ENCODE assay signal across 2 cellular contexts in the genomic region with DNA sequence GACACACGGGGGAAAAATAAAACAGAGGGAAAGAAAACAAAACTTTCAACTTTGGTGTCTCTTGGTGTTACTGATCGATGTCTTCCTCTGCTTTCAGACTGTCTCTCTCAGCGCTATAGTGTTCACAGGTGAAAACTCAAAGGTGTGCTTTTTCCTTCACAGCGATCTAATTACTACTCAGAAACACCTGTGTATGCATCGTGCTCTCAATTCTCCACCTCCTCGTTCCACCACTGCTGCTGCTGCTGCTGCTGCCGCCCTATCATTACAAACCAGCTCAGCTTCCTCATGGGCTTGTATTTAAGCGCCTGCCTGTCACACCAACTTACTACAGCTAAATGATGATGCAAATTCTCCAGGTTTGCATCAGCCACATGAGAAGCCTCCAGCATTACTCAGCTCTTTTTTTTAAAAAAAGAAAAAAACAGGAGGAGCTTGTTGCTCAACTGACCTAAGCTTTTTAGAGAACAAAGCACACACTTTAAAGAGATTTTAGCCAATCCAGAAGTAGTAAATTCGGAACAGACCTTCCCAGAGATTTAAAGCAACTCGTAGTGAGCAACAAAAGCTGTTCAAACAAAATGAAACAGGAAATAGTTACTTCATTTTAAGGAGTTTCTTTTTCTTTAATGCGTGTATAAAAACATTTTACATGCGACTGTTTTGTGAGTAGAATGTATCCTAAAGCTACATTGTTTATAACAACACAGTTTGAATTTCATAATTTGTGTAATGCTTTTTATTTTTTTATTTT.
TF ChIP-seq lines count a peak whose summit lies in the region.

A gene (minus strand): TSS at position 274 of the 754 bp plus-strand sequence. CDS start 280 bp downstream, outside the sequence.

TF ChIP-seq in WTC11, 78 proteins besides CTCF, POLR2A, EP300 and RAD21 (continues in another document):
- TF ChIP-seq, protein P1, sequence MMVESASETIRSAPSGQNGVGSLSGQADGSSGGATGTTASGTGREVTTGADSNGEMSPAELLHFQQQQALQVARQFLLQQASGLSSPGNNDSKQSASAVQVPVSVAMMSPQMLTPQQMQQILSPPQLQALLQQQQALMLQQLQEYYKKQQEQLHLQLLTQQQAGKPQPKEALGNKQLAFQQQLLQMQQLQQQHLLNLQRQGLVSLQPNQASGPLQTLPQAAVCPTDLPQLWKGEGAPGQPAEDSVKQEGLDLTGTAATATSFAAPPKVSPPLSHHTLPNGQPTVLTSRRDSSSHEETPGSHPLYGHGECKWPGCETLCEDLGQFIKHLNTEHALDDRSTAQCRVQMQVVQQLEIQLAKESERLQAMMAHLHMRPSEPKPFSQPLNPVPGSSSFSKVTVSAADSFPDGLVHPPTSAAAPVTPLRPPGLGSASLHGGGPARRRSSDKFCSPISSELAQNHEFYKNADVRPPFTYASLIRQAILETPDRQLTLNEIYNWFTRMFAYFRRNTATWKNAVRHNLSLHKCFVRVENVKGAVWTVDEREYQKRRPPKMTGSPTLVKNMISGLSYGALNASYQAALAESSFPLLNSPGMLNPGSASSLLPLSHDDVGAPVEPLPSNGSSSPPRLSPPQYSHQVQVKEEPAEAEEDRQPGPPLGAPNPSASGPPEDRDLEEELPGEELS (CRISPR knock-in tag; IDR thresholded peaks at IDR 0.05), result no peak
- TF ChIP-seq NFATC4 (CRISPR knock-in tag; IDR thresholded peaks at IDR 0.05), result 0 out of 2 replicates have a peak, but pooled peaks have one; percentile 32
- TF ChIP-seq, protein P2, sequence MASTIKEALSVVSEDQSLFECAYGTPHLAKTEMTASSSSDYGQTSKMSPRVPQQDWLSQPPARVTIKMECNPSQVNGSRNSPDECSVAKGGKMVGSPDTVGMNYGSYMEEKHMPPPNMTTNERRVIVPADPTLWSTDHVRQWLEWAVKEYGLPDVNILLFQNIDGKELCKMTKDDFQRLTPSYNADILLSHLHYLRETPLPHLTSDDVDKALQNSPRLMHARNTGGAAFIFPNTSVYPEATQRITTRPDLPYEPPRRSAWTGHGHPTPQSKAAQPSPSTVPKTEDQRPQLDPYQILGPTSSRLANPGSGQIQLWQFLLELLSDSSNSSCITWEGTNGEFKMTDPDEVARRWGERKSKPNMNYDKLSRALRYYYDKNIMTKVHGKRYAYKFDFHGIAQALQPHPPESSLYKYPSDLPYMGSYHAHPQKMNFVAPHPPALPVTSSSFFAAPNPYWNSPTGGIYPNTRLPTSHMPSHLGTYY (CRISPR knock-in tag; IDR thresholded peaks at IDR 0.05), result peak; percentile 59; the same call in 1 of the 2 replicates
- TF ChIP-seq FOXK1 (CRISPR knock-in tag; IDR thresholded peaks at IDR 0.05), result peak; percentile 68
- TF ChIP-seq ZBTB21 (CRISPR knock-in tag; IDR thresholded peaks at IDR 0.05; ENCODE audit: borderline replicate concordance), result no peak
- TF ChIP-seq JUN (CRISPR knock-in tag; IDR thresholded peaks at IDR 0.05), result no peak
- TF ChIP-seq, protein P3, sequence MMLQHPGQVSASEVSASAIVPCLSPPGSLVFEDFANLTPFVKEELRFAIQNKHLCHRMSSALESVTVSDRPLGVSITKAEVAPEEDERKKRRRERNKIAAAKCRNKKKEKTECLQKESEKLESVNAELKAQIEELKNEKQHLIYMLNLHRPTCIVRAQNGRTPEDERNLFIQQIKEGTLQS (CRISPR knock-in tag; conservative IDR thresholded peaks at IDR 0.05), result 0 out of 2 replicates have a peak, but pooled peaks have one; percentile 35
- TF ChIP-seq, protein P4, sequence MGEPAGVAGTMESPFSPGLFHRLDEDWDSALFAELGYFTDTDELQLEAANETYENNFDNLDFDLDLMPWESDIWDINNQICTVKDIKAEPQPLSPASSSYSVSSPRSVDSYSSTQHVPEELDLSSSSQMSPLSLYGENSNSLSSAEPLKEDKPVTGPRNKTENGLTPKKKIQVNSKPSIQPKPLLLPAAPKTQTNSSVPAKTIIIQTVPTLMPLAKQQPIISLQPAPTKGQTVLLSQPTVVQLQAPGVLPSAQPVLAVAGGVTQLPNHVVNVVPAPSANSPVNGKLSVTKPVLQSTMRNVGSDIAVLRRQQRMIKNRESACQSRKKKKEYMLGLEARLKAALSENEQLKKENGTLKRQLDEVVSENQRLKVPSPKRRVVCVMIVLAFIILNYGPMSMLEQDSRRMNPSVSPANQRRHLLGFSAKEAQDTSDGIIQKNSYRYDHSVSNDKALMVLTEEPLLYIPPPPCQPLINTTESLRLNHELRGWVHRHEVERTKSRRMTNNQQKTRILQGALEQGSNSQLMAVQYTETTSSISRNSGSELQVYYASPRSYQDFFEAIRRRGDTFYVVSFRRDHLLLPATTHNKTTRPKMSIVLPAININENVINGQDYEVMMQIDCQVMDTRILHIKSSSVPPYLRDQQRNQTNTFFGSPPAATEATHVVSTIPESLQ (CRISPR knock-in tag; IDR thresholded peaks at IDR 0.05), result no peak
- TF ChIP-seq, protein P5, sequence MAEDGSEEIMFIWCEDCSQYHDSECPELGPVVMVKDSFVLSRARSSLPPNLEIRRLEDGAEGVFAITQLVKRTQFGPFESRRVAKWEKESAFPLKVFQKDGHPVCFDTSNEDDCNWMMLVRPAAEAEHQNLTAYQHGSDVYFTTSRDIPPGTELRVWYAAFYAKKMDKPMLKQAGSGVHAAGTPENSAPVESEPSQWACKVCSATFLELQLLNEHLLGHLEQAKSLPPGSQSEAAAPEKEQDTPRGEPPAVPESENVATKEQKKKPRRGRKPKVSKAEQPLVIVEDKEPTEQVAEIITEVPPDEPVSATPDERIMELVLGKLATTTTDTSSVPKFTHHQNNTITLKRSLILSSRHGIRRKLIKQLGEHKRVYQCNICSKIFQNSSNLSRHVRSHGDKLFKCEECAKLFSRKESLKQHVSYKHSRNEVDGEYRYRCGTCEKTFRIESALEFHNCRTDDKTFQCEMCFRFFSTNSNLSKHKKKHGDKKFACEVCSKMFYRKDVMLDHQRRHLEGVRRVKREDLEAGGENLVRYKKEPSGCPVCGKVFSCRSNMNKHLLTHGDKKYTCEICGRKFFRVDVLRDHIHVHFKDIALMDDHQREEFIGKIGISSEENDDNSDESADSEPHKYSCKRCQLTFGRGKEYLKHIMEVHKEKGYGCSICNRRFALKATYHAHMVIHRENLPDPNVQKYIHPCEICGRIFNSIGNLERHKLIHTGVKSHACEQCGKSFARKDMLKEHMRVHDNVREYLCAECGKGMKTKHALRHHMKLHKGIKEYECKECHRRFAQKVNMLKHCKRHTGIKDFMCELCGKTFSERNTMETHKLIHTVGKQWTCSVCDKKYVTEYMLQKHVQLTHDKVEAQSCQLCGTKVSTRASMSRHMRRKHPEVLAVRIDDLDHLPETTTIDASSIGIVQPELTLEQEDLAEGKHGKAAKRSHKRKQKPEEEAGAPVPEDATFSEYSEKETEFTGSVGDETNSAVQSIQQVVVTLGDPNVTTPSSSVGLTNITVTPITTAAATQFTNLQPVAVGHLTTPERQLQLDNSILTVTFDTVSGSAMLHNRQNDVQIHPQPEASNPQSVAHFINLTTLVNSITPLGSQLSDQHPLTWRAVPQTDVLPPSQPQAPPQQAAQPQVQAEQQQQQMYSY (CRISPR knock-in tag; IDR thresholded peaks at IDR 0.05), result no peak
- TF ChIP-seq ZNF121 (CRISPR knock-in tag; IDR thresholded peaks at IDR 0.05), result no peak

TF ChIP-seq in H1, 55 proteins besides CTCF, POLR2A, EP300 and RAD21 (continued from another document and continues in another):
- TF ChIP-seq, protein P6, sequence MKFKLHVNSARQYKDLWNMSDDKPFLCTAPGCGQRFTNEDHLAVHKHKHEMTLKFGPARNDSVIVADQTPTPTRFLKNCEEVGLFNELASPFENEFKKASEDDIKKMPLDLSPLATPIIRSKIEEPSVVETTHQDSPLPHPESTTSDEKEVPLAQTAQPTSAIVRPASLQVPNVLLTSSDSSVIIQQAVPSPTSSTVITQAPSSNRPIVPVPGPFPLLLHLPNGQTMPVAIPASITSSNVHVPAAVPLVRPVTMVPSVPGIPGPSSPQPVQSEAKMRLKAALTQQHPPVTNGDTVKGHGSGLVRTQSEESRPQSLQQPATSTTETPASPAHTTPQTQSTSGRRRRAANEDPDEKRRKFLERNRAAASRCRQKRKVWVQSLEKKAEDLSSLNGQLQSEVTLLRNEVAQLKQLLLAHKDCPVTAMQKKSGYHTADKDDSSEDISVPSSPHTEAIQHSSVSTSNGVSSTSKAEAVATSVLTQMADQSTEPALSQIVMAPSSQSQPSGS (IDR thresholded peaks at IDR 0.05; ENCODE audit: low read length), result peak; percentile 93
- TF ChIP-seq BACH1 (IDR thresholded peaks at IDR 0.05; ENCODE audit: low read length) (peak; percentile 100), GABPA (IDR thresholded peaks at IDR 0.05; ENCODE audit: borderline replicate concordance, insufficient read depth, low read length) (no peak), SP4 (IDR thresholded peaks at IDR 0.05; ENCODE audit: low read length) (no peak), CBX5 (IDR thresholded peaks at IDR 0.05; ENCODE audit: low read depth, low read length) (no peak), POLR2AphosphoS5 (IDR thresholded peaks at IDR 0.05; ENCODE audit: low read depth, low read length) (peak; percentile 93), TEAD4 (IDR thresholded peaks at IDR 0.05; ENCODE audit: low read depth, low read length) (0 out of 2 replicates have a peak, but pooled peaks have one; percentile 22), SP1 (IDR thresholded peaks at IDR 0.05; ENCODE audit: low read depth, low read length) (0 out of 2 replicates have a peak, but pooled peaks have one; percentile 18), CEBPB (IDR thresholded peaks at IDR 0.05; ENCODE audit: low read depth, low read length) (peak; percentile 100), SAP30 (IDR thresholded peaks at IDR 0.05; ENCODE audit: insufficient read depth, insufficient replicate concordance, low read length) (peak; percentile 51), FOSL1 (IDR thresholded peaks at IDR 0.05; ENCODE audit: insufficient read depth, low read depth, low read length) (no peak), GTF2F1 (IDR thresholded peaks at IDR 0.05; ENCODE audit: borderline replicate concordance, low read depth, low read length) (peak; percentile 79), SIN3A (conservative IDR thresholded peaks at IDR 0.05 in 1 of 2, IDR thresholded peaks at IDR 0.05 in 1 of 2; ENCODE audit: low read depth in 1 of 2, low read length in 2 of 2) (peak; percentile 95 to 96), HDAC2 (IDR thresholded peaks at IDR 0.05; ENCODE audit: borderline replicate concordance in 1 of 2, low read depth in 2 of 2, low read length in 2 of 2) (peak in 1 of 2 experiments; percentile 5; a peak in 1 of 4 replicates), TAF7 (optimal IDR thresholded peaks at IDR 0.05; ENCODE audit: borderline replicate concordance, low read depth, low read length) (peak; percentile 90), TAF1 (IDR thresholded peaks at IDR 0.05; ENCODE audit: low read depth, low read length) (peak; percentile 93), RBBP5 (IDR thresholded peaks at IDR 0.05; ENCODE audit: borderline replicate concordance, low read depth, low read length) (0 out of 2 replicates have a peak, but pooled peaks have one; percentile 7)
- TF ChIP-seq, protein P7, sequence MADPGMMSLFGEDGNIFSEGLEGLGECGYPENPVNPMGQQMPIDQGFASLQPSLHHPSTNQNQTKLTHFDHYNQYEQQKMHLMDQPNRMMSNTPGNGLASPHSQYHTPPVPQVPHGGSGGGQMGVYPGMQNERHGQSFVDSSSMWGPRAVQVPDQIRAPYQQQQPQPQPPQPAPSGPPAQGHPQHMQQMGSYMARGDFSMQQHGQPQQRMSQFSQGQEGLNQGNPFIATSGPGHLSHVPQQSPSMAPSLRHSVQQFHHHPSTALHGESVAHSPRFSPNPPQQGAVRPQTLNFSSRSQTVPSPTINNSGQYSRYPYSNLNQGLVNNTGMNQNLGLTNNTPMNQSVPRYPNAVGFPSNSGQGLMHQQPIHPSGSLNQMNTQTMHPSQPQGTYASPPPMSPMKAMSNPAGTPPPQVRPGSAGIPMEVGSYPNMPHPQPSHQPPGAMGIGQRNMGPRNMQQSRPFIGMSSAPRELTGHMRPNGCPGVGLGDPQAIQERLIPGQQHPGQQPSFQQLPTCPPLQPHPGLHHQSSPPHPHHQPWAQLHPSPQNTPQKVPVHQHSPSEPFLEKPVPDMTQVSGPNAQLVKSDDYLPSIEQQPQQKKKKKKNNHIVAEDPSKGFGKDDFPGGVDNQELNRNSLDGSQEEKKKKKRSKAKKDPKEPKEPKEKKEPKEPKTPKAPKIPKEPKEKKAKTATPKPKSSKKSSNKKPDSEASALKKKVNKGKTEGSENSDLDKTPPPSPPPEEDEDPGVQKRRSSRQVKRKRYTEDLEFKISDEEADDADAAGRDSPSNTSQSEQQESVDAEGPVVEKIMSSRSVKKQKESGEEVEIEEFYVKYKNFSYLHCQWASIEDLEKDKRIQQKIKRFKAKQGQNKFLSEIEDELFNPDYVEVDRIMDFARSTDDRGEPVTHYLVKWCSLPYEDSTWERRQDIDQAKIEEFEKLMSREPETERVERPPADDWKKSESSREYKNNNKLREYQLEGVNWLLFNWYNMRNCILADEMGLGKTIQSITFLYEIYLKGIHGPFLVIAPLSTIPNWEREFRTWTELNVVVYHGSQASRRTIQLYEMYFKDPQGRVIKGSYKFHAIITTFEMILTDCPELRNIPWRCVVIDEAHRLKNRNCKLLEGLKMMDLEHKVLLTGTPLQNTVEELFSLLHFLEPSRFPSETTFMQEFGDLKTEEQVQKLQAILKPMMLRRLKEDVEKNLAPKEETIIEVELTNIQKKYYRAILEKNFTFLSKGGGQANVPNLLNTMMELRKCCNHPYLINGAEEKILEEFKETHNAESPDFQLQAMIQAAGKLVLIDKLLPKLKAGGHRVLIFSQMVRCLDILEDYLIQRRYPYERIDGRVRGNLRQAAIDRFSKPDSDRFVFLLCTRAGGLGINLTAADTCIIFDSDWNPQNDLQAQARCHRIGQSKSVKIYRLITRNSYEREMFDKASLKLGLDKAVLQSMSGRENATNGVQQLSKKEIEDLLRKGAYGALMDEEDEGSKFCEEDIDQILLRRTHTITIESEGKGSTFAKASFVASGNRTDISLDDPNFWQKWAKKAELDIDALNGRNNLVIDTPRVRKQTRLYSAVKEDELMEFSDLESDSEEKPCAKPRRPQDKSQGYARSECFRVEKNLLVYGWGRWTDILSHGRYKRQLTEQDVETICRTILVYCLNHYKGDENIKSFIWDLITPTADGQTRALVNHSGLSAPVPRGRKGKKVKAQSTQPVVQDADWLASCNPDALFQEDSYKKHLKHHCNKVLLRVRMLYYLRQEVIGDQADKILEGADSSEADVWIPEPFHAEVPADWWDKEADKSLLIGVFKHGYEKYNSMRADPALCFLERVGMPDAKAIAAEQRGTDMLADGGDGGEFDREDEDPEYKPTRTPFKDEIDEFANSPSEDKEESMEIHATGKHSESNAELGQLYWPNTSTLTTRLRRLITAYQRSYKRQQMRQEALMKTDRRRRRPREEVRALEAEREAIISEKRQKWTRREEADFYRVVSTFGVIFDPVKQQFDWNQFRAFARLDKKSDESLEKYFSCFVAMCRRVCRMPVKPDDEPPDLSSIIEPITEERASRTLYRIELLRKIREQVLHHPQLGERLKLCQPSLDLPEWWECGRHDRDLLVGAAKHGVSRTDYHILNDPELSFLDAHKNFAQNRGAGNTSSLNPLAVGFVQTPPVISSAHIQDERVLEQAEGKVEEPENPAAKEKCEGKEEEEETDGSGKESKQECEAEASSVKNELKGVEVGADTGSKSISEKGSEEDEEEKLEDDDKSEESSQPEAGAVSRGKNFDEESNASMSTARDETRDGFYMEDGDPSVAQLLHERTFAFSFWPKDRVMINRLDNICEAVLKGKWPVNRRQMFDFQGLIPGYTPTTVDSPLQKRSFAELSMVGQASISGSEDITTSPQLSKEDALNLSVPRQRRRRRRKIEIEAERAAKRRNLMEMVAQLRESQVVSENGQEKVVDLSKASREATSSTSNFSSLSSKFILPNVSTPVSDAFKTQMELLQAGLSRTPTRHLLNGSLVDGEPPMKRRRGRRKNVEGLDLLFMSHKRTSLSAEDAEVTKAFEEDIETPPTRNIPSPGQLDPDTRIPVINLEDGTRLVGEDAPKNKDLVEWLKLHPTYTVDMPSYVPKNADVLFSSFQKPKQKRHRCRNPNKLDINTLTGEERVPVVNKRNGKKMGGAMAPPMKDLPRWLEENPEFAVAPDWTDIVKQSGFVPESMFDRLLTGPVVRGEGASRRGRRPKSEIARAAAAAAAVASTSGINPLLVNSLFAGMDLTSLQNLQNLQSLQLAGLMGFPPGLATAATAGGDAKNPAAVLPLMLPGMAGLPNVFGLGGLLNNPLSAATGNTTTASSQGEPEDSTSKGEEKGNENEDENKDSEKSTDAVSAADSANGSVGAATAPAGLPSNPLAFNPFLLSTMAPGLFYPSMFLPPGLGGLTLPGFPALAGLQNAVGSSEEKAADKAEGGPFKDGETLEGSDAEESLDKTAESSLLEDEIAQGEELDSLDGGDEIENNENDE (IDR thresholded peaks at IDR 0.05; ENCODE audit: insufficient replicate concordance, low read length), result peak; percentile 13
